ENCODE assay signal across 2 cellular contexts in the genomic region with DNA sequence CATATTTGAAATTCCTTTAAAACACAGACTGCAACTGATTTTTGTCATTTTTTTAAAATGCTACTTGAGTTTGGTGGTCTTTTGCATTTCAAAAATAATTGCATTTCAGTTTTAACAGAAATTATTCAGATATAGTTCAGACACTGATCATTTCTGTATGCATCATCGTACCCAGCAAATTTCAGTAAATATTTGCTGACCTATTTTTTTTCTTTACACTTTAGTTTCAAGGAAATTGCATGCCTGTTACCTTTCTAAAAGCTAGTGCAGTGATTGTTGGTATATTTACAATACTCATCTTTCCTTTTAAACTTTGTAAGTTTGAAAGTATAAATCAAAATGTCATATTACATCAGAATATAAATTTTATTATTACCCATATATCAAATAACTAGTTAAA.
TF ChIP-seq lines count a peak whose summit lies in the region.

No MANE protein-coding gene starts in this region.

TF ChIP-seq in A549, 52 proteins besides CTCF, POLR2A, EP300 and RAD21 (continued from another document):
- TF ChIP-seq FOSL2 (IDR thresholded peaks at IDR 0.05) (no peak), FOSL2 (CRISPR knock-in tag; IDR thresholded peaks at IDR 0.05) (no peak), JUNB (IDR thresholded peaks at IDR 0.05) (no peak), RFX5 (IDR thresholded peaks at IDR 0.05) (no peak)

TF ChIP-seq in HCT116, 20 proteins besides CTCF, POLR2A, EP300 and RAD21:
- TF ChIP-seq, protein P1, sequence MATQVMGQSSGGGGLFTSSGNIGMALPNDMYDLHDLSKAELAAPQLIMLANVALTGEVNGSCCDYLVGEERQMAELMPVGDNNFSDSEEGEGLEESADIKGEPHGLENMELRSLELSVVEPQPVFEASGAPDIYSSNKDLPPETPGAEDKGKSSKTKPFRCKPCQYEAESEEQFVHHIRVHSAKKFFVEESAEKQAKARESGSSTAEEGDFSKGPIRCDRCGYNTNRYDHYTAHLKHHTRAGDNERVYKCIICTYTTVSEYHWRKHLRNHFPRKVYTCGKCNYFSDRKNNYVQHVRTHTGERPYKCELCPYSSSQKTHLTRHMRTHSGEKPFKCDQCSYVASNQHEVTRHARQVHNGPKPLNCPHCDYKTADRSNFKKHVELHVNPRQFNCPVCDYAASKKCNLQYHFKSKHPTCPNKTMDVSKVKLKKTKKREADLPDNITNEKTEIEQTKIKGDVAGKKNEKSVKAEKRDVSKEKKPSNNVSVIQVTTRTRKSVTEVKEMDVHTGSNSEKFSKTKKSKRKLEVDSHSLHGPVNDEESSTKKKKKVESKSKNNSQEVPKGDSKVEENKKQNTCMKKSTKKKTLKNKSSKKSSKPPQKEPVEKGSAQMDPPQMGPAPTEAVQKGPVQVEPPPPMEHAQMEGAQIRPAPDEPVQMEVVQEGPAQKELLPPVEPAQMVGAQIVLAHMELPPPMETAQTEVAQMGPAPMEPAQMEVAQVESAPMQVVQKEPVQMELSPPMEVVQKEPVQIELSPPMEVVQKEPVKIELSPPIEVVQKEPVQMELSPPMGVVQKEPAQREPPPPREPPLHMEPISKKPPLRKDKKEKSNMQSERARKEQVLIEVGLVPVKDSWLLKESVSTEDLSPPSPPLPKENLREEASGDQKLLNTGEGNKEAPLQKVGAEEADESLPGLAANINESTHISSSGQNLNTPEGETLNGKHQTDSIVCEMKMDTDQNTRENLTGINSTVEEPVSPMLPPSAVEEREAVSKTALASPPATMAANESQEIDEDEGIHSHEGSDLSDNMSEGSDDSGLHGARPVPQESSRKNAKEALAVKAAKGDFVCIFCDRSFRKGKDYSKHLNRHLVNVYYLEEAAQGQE (IDR thresholded peaks at IDR 0.05; ENCODE audit: low read depth), result no peak
- TF ChIP-seq, protein P2, sequence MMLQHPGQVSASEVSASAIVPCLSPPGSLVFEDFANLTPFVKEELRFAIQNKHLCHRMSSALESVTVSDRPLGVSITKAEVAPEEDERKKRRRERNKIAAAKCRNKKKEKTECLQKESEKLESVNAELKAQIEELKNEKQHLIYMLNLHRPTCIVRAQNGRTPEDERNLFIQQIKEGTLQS (IDR thresholded peaks at IDR 0.05), result no peak
- TF ChIP-seq YY1 (IDR thresholded peaks at IDR 0.05; ENCODE audit: extremely low read depth, insufficient replicate concordance, low read depth, low read length) (no peak), EZH2 (IDR thresholded peaks at IDR 0.05) (no peak), POLR2AphosphoS5 (IDR thresholded peaks at IDR 0.05; ENCODE audit: low read depth, low read length) (no peak), CEBPB (IDR thresholded peaks at IDR 0.05; ENCODE audit: low read depth) (no peak), ZNF274 (IDR thresholded peaks at IDR 0.05; ENCODE audit: low read depth, low read length) (no peak), ZFX (IDR thresholded peaks at IDR 0.05) (no peak), FOSL1 (IDR thresholded peaks at IDR 0.05; ENCODE audit: low read depth) (no peak), EGR1 (IDR thresholded peaks at IDR 0.05; ENCODE audit: low read depth) (no peak), JUND (IDR thresholded peaks at IDR 0.05) (no peak), SRF (IDR thresholded peaks at IDR 0.05; ENCODE audit: low read depth) (no peak), ELF1 (IDR thresholded peaks at IDR 0.05; ENCODE audit: borderline replicate concordance, low read depth) (no peak)
- TF ChIP-seq, protein P3, sequence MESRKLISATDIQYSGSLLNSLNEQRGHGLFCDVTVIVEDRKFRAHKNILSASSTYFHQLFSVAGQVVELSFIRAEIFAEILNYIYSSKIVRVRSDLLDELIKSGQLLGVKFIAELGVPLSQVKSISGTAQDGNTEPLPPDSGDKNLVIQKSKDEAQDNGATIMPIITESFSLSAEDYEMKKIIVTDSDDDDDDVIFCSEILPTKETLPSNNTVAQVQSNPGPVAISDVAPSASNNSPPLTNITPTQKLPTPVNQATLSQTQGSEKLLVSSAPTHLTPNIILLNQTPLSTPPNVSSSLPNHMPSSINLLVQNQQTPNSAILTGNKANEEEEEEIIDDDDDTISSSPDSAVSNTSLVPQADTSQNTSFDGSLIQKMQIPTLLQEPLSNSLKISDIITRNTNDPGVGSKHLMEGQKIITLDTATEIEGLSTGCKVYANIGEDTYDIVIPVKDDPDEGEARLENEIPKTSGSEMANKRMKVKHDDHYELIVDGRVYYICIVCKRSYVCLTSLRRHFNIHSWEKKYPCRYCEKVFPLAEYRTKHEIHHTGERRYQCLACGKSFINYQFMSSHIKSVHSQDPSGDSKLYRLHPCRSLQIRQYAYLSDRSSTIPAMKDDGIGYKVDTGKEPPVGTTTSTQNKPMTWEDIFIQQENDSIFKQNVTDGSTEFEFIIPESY (IDR thresholded peaks at IDR 0.05; ENCODE audit: extremely low read depth, insufficient replicate concordance, low read length), result no peak
